3 cellular contexts compared by ENCODE assay signal in the genomic region with DNA sequence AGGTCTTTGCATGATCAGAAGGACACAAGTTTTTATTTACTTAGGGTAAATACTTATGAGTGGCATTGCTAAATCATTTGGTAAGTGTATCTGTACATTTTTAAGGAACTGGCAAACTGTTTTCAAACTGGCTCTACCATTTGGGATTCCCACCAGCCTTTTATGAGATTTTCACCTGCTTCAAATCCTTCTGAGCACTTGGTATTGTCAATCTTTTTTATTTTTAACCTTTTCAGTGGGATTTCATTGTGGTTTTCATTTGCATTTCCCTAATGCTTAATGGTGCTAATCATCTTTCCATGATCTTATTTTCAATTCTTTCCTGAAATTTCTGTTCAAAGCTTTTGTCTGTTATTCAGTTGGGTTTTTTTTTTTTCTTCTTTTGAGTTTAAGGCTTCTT.
"Had no signal": no experiment of that assay in that cellular context is flagged by ENCODE, and none has a peak within 500 bp of the region (broad histone marks: within the 10 kb centered on the region; RNA-seq: fewer than 3 reads in every experiment).

No MANE protein-coding gene starts in this region.

- DNase-seq: GDM1, GF-D8 had no signal

- H3K4me3 ChIP-seq: GM12878 had no signal
